Comparison of ENCODE assay signal across 16 cellular contexts in the genomic region with DNA sequence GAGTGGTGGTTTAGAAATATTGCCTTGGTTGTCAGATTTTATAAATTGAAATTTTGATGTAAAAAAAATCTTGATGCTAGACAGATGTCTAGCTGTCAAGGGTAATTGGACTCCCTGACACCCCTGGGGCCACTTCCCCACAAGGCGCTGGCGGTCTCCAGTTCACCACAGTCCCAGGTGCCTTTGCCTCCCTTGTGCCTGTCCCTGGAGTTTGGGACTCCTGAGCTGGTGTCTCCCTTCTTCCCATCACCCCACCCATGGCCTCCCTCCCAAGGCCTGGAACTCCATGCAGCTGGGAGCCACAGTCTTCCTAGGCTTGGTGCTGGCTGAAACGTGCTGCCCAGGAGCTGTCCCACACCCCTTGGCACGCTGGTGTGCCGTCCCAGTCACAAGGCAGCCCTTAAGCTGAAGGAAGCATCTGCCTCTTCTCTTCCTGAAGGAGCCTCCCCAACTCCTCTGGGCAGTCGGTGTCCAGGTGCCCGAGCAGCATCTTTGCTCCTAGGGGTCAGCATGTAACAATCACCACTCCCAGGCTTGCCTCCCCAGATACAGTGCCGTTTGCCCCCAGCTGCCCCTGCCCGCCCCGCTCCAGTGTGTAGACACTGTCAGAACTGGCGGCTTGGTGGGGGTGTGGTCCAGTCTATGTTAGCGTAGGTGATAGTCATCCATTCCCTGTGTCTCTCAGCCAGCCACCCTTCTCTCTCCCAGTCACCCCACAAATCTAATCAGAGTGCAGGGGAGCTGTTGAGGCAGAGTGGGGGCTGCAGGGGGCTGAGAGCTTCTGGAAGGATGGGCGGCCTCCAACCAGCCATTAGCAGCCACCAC.
"Had no signal": no experiment of that assay in that cellular context is flagged by ENCODE, and none has a peak within 500 bp of the region (broad histone marks: within the 10 kb centered on the region; RNA-seq: fewer than 3 reads in every experiment).

No MANE protein-coding gene starts in this region.

- H3K4me3 ChIP-seq: adrenal gland, coronary artery, gastrocnemius medialis, tibial artery had no signal

- H3K27ac Mint-ChIP-seq: activated T-helper 1 cell treated with anti-CD3 and anti-CD28 coated beads, Interleukin-12 subunit alpha, Interleukin-12 subunit beta, Interleukin-2, Interleukin-4 antibody, amounts not matched to agents 30 ng/mL and 10 ng/mL and 1 ng/mL, durations not matched to agents 14 hours and 24 hours and 36 hours had no signal

- FAIRE-seq: TTC549 had no signal

- H3K27me3 Mint-ChIP-seq: activated CD4-positive, alpha-beta T cell treated with anti-CD3 and anti-CD28 coated beads, Interleukin-2, amount 10 ng/mL, durations not matched to agents 7 days and 5 days had no signal

- H3K9me3 Mint-ChIP-seq: activated CD4-positive, alpha-beta T cell treated with anti-CD3 and anti-CD28 coated beads, Interleukin-2, amount 10 ng/mL, durations not matched to agents 7 days and 5 days; activated T-helper 1 cell treated with anti-CD3 and anti-CD28 coated beads, Interleukin-12 subunit alpha, Interleukin-12 subunit beta, Interleukin-2, Interleukin-4 antibody, amounts not matched to agents 30 ng/mL and 10 ng/mL and 1 ng/mL, durations not matched to agents 14 hours and 24 hours and 36 hours; mesothelial cell of epicardium had no signal

- DNase-seq: activated CD4-positive, alpha-beta T cell treated with anti-CD3 and anti-CD28 coated beads, Interleukin-2, amount 10 ng/mL, durations not matched to agents 7 days and 5 days; activated CD4-positive, CD25-positive, alpha-beta regulatory T cell; activated naive CD4-positive, alpha-beta T cell treated with Interleukin-2 at 50 U/mL for 16 hours; caudate nucleus; effector CD8-positive, alpha-beta T cell; gastrocnemius medialis; kidney glomerular epithelial cell; stimulated activated CD4-positive, alpha-beta T cell treated with anti-CD3 and anti-CD28 coated beads, Interleukin-15, amount 100 ng/mL, for 24 hours; stimulated activated CD4-positive, alpha-beta T cell treated with anti-CD3 and anti-CD28 coated beads, Interleukin-4, amount 100 ng/mL, for 24 hours; T-helper 2 cell; tibial artery had no signal

- H3K4me1 Mint-ChIP-seq: mesothelial cell of epicardium had no signal

- H3K27me3 ChIP-seq: adrenal gland, gastrocnemius medialis, tibial artery had no signal

- ATAC-seq: gastrocnemius medialis had no signal

- H3K4me3 Mint-ChIP-seq: activated CD4-positive, alpha-beta T cell treated with anti-CD3 and anti-CD28 coated beads, Interleukin-2, amount 10 ng/mL, durations not matched to agents 7 days and 5 days; activated T-helper 1 cell treated with anti-CD3 and anti-CD28 coated beads, Interleukin-12 subunit alpha, Interleukin-12 subunit beta, Interleukin-2, Interleukin-4 antibody, amounts not matched to agents 30 ng/mL and 10 ng/mL and 1 ng/mL, durations not matched to agents 14 hours and 24 hours and 36 hours; mesothelial cell of epicardium had no signal
